ENCODE assay signal across 1 cellular context in the genomic region with DNA sequence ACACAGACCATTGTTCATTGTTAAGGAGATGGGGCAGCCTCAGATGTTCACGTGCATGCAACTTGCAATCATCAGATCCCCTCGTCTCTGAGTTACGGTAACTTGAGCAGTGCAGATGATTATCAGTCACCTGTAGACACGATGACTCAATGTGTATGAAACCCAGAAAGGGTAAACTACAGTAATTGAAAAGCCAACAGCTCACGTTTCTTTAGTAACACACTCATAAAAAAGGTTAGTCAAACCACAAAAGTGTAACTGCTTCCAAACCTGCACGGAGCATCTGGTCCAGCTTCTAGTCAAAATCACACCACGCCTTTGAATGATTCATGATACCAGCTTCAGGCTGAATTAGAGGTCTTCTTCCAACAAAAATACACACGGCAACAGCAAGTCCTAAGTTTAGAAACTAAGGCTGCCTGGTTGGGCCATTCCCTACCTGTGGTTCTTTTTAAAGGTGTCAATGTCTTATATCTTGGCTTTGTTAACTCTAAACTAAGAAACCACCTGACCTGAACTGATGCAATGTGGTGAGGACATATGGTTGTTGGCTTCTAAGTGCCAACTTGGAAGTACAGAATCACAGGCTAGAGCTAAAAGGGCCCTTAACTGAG.
A peak's percentile ranks its signal among the peaks of the same experiment; 100 is the strongest.
TF ChIP-seq lines count a peak whose summit lies in the region.

No MANE protein-coding gene starts in this region.

TF ChIP-seq in HEK293, 187 proteins besides CTCF, POLR2A, EP300 and RAD21 (continued from another document and continues in another):
- TF ChIP-seq, protein P1, sequence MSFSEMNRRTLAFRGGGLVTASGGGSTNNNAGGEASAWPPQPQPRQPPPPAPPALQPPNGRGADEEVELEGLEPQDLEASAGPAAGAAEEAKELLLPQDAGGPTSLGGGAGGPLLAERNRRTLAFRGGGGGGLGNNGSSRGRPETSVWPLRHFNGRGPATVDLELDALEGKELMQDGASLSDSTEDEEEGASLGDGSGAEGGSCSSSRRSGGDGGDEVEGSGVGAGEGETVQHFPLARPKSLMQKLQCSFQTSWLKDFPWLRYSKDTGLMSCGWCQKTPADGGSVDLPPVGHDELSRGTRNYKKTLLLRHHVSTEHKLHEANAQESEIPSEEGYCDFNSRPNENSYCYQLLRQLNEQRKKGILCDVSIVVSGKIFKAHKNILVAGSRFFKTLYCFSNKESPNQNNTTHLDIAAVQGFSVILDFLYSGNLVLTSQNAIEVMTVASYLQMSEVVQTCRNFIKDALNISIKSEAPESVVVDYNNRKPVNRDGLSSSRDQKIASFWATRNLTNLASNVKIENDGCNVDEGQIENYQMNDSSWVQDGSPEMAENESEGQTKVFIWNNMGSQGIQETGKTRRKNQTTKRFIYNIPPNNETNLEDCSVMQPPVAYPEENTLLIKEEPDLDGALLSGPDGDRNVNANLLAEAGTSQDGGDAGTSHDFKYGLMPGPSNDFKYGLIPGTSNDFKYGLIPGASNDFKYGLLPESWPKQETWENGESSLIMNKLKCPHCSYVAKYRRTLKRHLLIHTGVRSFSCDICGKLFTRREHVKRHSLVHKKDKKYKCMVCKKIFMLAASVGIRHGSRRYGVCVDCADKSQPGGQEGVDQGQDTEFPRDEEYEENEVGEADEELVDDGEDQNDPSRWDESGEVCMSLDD (tag by site-specific recombination; IDR thresholded peaks at IDR 0.05): peak; percentile 66; the same call in 1 of the 2 replicates
- TF ChIP-seq MZF1 (tag by site-specific recombination; IDR thresholded peaks at IDR 0.05; ENCODE audit: borderline replicate concordance) (peak; percentile 98), ZNF174 (tag by site-specific recombination; IDR thresholded peaks at IDR 0.05) (no peak), ZNF24 (tag by site-specific recombination; IDR thresholded peaks at IDR 0.05) (peak; percentile 97), ZSCAN16 (tag by site-specific recombination; IDR thresholded peaks at IDR 0.05) (peak; percentile 84; the same call in 1 of the 2 replicates), ZNF501 (tag by site-specific recombination; IDR thresholded peaks at IDR 0.05) (peak; percentile 95), MYNN (tag by site-specific recombination; IDR thresholded peaks at IDR 0.05; ENCODE audit: borderline replicate concordance) (no peak), ZNF555 (tag by site-specific recombination; conservative IDR thresholded peaks at IDR 0.05) (no peak), GLI4 (tag by site-specific recombination; IDR thresholded peaks at IDR 0.05) (no peak), ZNF394 (tag by site-specific recombination; IDR thresholded peaks at IDR 0.05; ENCODE audit: borderline replicate concordance) (peak; percentile 88), ZBTB8A (tag by site-specific recombination; IDR thresholded peaks at IDR 0.05) (peak; percentile 49), ZNF354C (tag by site-specific recombination; IDR thresholded peaks at IDR 0.05; ENCODE audit: borderline replicate concordance, low read depth) (no peak), ZNF221 (tag by site-specific recombination; IDR thresholded peaks at IDR 0.05; ENCODE audit: borderline replicate concordance) (no peak), SCRT1 (tag by site-specific recombination; IDR thresholded peaks at IDR 0.05; ENCODE audit: borderline replicate concordance) (peak; percentile 100), ZNF433 (tag by site-specific recombination; IDR thresholded peaks at IDR 0.05; ENCODE audit: low read depth) (no peak), ZNF133 (tag by site-specific recombination; IDR thresholded peaks at IDR 0.05) (no peak), ZNF707 (tag by site-specific recombination; IDR thresholded peaks at IDR 0.05) (no peak), ZEB2 (tag by site-specific recombination; IDR thresholded peaks at IDR 0.05) (peak; percentile 77), ZNF529 (tag by site-specific recombination; IDR thresholded peaks at IDR 0.05; ENCODE audit: insufficient replicate concordance) (no peak), ZNF366 (tag by site-specific recombination; conservative IDR thresholded peaks at IDR 0.05) (peak; percentile 99), ZNF223 (tag by site-specific recombination; IDR thresholded peaks at IDR 0.05) (no peak), ZNF423 (tag by site-specific recombination; IDR thresholded peaks at IDR 0.05) (no peak), ZNF175 (tag by site-specific recombination; IDR thresholded peaks at IDR 0.05) (no peak), KLF10 (tag by site-specific recombination; IDR thresholded peaks at IDR 0.05) (peak; percentile 75), ZNF548 (tag by site-specific recombination; IDR thresholded peaks at IDR 0.05) (no peak), ZNF664 (tag by site-specific recombination; IDR thresholded peaks at IDR 0.05) (peak; percentile 69; the same call in 1 of the 2 replicates), ZNF311 (tag by site-specific recombination; IDR thresholded peaks at IDR 0.05; ENCODE audit: borderline replicate concordance) (no peak), TRIM28 (IDR thresholded peaks at IDR 0.05; ENCODE audit: borderline replicate concordance, low read length) (peak; percentile 87), ZNF791 (tag by site-specific recombination; IDR thresholded peaks at IDR 0.05) (no peak), ZNF274 (IDR thresholded peaks at IDR 0.05; ENCODE audit: low read length) (no peak), ZNF274 (tag by site-specific recombination; IDR thresholded peaks at IDR 0.05; ENCODE audit: borderline replicate concordance) (no peak)
- TF ChIP-seq, protein P2, sequence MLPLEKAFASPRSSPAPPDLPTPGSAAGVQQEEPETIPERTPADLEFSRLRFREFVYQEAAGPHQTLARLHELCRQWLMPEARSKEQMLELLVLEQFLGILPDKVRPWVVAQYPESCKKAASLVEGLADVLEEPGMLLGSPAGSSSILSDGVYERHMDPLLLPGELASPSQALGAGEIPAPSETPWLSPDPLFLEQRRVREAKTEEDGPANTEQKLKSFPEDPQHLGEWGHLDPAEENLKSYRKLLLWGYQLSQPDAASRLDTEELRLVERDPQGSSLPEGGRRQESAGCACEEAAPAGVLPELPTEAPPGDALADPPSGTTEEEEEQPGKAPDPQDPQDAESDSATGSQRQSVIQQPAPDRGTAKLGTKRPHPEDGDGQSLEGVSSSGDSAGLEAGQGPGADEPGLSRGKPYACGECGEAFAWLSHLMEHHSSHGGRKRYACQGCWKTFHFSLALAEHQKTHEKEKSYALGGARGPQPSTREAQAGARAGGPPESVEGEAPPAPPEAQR (tag by site-specific recombination; IDR thresholded peaks at IDR 0.05): no peak
- TF ChIP-seq, protein P3, sequence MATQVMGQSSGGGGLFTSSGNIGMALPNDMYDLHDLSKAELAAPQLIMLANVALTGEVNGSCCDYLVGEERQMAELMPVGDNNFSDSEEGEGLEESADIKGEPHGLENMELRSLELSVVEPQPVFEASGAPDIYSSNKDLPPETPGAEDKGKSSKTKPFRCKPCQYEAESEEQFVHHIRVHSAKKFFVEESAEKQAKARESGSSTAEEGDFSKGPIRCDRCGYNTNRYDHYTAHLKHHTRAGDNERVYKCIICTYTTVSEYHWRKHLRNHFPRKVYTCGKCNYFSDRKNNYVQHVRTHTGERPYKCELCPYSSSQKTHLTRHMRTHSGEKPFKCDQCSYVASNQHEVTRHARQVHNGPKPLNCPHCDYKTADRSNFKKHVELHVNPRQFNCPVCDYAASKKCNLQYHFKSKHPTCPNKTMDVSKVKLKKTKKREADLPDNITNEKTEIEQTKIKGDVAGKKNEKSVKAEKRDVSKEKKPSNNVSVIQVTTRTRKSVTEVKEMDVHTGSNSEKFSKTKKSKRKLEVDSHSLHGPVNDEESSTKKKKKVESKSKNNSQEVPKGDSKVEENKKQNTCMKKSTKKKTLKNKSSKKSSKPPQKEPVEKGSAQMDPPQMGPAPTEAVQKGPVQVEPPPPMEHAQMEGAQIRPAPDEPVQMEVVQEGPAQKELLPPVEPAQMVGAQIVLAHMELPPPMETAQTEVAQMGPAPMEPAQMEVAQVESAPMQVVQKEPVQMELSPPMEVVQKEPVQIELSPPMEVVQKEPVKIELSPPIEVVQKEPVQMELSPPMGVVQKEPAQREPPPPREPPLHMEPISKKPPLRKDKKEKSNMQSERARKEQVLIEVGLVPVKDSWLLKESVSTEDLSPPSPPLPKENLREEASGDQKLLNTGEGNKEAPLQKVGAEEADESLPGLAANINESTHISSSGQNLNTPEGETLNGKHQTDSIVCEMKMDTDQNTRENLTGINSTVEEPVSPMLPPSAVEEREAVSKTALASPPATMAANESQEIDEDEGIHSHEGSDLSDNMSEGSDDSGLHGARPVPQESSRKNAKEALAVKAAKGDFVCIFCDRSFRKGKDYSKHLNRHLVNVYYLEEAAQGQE (tag by site-specific recombination; IDR thresholded peaks at IDR 0.05): peak; percentile 35; the same call in 1 of the 2 replicates
- TF ChIP-seq, protein P4, sequence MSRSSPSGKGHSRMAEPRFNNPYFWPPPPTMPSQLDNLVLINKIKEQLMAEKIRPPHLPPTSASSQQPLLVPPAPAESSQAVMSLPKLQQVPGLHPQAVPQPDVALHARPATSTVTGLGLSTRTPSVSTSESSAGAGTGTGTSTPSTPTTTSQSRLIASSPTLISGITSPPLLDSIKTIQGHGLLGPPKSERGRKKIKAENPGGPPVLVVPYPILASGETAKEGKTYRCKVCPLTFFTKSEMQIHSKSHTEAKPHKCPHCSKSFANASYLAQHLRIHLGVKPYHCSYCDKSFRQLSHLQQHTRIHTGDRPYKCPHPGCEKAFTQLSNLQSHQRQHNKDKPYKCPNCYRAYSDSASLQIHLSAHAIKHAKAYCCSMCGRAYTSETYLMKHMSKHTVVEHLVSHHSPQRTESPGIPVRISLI (tag by site-specific recombination; IDR thresholded peaks at IDR 0.05): peak; percentile 95
- TF ChIP-seq, protein P5, sequence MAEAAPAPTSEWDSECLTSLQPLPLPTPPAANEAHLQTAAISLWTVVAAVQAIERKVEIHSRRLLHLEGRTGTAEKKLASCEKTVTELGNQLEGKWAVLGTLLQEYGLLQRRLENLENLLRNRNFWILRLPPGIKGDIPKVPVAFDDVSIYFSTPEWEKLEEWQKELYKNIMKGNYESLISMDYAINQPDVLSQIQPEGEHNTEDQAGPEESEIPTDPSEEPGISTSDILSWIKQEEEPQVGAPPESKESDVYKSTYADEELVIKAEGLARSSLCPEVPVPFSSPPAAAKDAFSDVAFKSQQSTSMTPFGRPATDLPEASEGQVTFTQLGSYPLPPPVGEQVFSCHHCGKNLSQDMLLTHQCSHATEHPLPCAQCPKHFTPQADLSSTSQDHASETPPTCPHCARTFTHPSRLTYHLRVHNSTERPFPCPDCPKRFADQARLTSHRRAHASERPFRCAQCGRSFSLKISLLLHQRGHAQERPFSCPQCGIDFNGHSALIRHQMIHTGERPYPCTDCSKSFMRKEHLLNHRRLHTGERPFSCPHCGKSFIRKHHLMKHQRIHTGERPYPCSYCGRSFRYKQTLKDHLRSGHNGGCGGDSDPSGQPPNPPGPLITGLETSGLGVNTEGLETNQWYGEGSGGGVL (tag by site-specific recombination; IDR thresholded peaks at IDR 0.05): peak; percentile 69
- TF ChIP-seq, protein P6, sequence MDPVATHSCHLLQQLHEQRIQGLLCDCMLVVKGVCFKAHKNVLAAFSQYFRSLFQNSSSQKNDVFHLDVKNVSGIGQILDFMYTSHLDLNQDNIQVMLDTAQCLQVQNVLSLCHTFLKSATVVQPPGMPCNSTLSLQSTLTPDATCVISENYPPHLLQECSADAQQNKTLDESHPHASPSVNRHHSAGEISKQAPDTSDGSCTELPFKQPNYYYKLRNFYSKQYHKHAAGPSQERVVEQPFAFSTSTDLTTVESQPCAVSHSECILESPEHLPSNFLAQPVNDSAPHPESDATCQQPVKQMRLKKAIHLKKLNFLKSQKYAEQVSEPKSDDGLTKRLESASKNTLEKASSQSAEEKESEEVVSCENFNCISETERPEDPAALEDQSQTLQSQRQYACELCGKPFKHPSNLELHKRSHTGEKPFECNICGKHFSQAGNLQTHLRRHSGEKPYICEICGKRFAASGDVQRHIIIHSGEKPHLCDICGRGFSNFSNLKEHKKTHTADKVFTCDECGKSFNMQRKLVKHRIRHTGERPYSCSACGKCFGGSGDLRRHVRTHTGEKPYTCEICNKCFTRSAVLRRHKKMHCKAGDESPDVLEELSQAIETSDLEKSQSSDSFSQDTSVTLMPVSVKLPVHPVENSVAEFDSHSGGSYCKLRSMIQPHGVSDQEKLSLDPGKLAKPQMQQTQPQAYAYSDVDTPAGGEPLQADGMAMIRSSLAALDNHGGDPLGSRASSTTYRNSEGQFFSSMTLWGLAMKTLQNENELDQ (tag by site-specific recombination; IDR thresholded peaks at IDR 0.05; ENCODE audit: low read depth): no peak
- TF ChIP-seq, protein P7, sequence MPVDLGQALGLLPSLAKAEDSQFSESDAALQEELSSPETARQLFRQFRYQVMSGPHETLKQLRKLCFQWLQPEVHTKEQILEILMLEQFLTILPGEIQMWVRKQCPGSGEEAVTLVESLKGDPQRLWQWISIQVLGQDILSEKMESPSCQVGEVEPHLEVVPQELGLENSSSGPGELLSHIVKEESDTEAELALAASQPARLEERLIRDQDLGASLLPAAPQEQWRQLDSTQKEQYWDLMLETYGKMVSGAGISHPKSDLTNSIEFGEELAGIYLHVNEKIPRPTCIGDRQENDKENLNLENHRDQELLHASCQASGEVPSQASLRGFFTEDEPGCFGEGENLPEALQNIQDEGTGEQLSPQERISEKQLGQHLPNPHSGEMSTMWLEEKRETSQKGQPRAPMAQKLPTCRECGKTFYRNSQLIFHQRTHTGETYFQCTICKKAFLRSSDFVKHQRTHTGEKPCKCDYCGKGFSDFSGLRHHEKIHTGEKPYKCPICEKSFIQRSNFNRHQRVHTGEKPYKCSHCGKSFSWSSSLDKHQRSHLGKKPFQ (tag by site-specific recombination; IDR thresholded peaks at IDR 0.05): peak; percentile 98
- TF ChIP-seq, protein P8, sequence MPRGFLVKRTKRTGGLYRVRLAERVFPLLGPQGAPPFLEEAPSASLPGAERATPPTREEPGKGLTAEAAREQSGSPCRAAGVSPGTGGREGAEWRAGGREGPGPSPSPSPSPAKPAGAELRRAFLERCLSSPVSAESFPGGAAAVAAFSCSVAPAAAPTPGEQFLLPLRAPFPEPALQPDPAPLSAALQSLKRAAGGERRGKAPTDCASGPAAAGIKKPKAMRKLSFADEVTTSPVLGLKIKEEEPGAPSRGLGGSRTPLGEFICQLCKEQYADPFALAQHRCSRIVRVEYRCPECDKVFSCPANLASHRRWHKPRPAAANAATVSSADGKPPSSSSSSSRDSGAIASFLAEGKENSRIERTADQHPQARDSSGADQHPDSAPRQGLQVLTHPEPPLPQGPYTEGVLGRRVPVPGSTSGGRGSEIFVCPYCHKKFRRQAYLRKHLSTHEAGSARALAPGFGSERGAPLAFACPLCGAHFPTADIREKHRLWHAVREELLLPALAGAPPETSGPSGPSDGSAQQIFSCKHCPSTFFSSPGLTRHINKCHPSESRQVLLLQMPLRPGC (tag by site-specific recombination; IDR thresholded peaks at IDR 0.05): peak; percentile 99
- TF ChIP-seq, protein P9, sequence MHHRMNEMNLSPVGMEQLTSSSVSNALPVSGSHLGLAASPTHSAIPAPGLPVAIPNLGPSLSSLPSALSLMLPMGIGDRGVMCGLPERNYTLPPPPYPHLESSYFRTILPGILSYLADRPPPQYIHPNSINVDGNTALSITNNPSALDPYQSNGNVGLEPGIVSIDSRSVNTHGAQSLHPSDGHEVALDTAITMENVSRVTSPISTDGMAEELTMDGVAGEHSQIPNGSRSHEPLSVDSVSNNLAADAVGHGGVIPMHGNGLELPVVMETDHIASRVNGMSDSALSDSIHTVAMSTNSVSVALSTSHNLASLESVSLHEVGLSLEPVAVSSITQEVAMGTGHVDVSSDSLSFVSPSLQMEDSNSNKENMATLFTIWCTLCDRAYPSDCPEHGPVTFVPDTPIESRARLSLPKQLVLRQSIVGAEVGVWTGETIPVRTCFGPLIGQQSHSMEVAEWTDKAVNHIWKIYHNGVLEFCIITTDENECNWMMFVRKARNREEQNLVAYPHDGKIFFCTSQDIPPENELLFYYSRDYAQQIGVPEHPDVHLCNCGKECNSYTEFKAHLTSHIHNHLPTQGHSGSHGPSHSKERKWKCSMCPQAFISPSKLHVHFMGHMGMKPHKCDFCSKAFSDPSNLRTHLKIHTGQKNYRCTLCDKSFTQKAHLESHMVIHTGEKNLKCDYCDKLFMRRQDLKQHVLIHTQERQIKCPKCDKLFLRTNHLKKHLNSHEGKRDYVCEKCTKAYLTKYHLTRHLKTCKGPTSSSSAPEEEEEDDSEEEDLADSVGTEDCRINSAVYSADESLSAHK (tag by site-specific recombination; IDR thresholded peaks at IDR 0.05): peak; percentile 92
